In genomic region chr4:48141048-48141447, GRCh38 we compare ENCODE assay signal across 8 cellular contexts. TPM values are rescaled to one million over a fixed set of nuclear protein-coding genes. Genes with fewer than 3 reads are reported as not detected.
DNase-seq lines count a peak whose midpoint lies in the region; FAIRE-seq and TF ChIP-seq lines count a peak whose summit lies in the region.

No MANE protein-coding gene starts in this region.

- DNase-seq in AML-193 (lab: John Stamatoyannopoulos, UW) (peak; percentile 43 to 51), GM18507 (ENCODE audit: extremely low spot score, insufficient read length, low read depth) (no peak), NCI-H187 treated with DMSO at 0.1 percent for 48 hours (lab: John Stamatoyannopoulos, UW) (peak; percentile 39), adrenal gland (no peak), iPS-NIHi7 (ENCODE audit: extremely low spot score) (peak; percentile 48), tibial artery (no peak), caudate nucleus (lab: John Stamatoyannopoulos, UW) (no peak)
- DNase-seq in stimulated activated CD4-positive, alpha-beta T cell treated with anti-CD3 and anti-CD28 coated beads, Interleukin-4, amount 100 ng/mL, for 4 hours: no peak

- H3K9me3 ChIP-seq in adrenal gland (replicated peaks in 1 of 3): no peaks in the 10 kb centered on the region
- H3K9me3 ChIP-seq in tibial artery: no peaks in the 10 kb centered on the region

- TF ChIP-seq POLR2A in adrenal gland (IDR thresholded peaks at IDR 0.05): no peak

- intact Hi-C loops in adrenal gland (cut with DNase I) (no loop called here), tibial artery (cut with DNase I; ENCODE audit: low total_unique reads) (no loop called here)

- H3K27me3 ChIP-seq in adrenal gland: no peaks in the 10 kb centered on the region
- no peaks in the 10 kb centered on the region for H3K27me3 ChIP-seq in tibial artery

- H3K4me3 ChIP-seq in adrenal gland (no peak overlapping the region), tibial artery (no peak overlapping the region)

- 57 to 67% (median 61%) methylated on average over 2 of the region's 2 CpGs for whole genome bisulfite sequencing in adrenal gland, 4 donors

- H3K27ac ChIP-seq in adrenal gland (no peak overlapping the region), tibial artery (no peak overlapping the region), caudate nucleus (ENCODE audit: low read depth, low read length) (no peak overlapping the region)

- peak; percentile 44 to 70 (median 58) for TF ChIP-seq CTCF in adrenal gland (IDR thresholded peaks at IDR 0.05)
- TF ChIP-seq CTCF in tibial artery (IDR thresholded peaks at IDR 0.05): peak; percentile 55 to 58

- peak; percentile 83 for FAIRE-seq in GM18507 (lab: Jason Lieb, UNC)

- H3K36me3 ChIP-seq in adrenal gland (replicated peaks in 1 of 2) (no peaks in the 10 kb centered on the region), tibial artery (peaks cover 0 to 9% (median 8%) of the 10 kb centered on the region in 3 donors)

- H3K4me1 ChIP-seq in adrenal gland (replicated peaks in 1 of 2) (no peaks in the 10 kb centered on the region), tibial artery (peaks cover 0 to 9% (median 0%) of the 10 kb centered on the region in 4 donors)

RNA-seq across cellular contexts. Expression of gene TXK, which starts 7.0 kb away (rescaled TPM):
- total RNA-seq in adrenal gland: 1 to 10 TPM in 5 of 8 donors, under 1 TPM in 3; 0.55 to 4.9 (median 1.8) TPM
- 1 to 10 TPM in 1 of 3 donors, under 1 TPM in 2; 0.72 to 1.9 (median 0.74) TPM for polyA plus RNA-seq in adrenal gland

Comparison
In these comparisons a context has a peak if more than half of its experiments do, and no peak if none do; other contexts are left out.
1. DNase-seq: peak in AML-193 (2 of 2), NCI-H187 treated with DMSO at 0.1 percent for 48 hours (single experiment) and iPS-NIHi7 (single experiment); none in GM18507 (single experiment), adrenal gland (0 of 7), tibial artery (0 of 2), caudate nucleus (0 of 61) and stimulated activated CD4-positive, alpha-beta T cell treated with anti-CD3 and anti-CD28 coated beads, Interleukin-4, amount 100 ng/mL, for 4 hours (0 of 2).